Comparison of ENCODE assay signal across 8 cellular contexts in genomic region chr7:100119075-100119700, GRCh38. TPM values are rescaled to one million over a fixed set of nuclear protein-coding genes. Genes with fewer than 3 reads are reported as not detected.
DNase-seq lines count a peak whose midpoint lies in the region; ATAC-seq and TF ChIP-seq lines count a peak whose summit lies in the region.

A gene with protein sequence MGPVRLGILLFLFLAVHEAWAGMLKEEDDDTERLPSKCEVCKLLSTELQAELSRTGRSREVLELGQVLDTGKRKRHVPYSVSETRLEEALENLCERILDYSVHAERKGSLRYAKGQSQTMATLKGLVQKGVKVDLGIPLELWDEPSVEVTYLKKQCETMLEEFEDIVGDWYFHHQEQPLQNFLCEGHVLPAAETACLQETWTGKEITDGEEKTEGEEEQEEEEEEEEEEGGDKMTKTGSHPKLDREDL (plus strand): TSS chr7:100119634. CDS start chr7:100119745, 111 bp downstream.
Gene TAF6, minus strand, starts transcription at chr7:100119358. Its CDS starts 5,149 bp downstream, at chr7:100114209.

- peaks cover 49% of the 10 kb centered on the region for H3K36me3 Mint-ChIP-seq in activated T-cell treated with anti-CD3 and anti-CD28 coated beads, Interleukin-2, amount 50 U/mL, for 24 hours (ENCODE audit: low read depth)

- H3K9me3 Mint-ChIP-seq in activated T-cell treated with anti-CD3 and anti-CD28 coated beads, Interleukin-2, amount 50 U/mL, for 24 hours: no peaks in the 10 kb centered on the region

- H3K27me3 Mint-ChIP-seq in activated T-cell treated with anti-CD3 and anti-CD28 coated beads, Interleukin-2, amount 50 U/mL, for 24 hours: no peaks in the 10 kb centered on the region

- H3K27me3 ChIP-seq in esophagus (ENCODE audit: control insufficient read depth in 1 of 2, insufficient read depth in 2 of 2, low read length in 2 of 2) (no peaks in the 10 kb centered on the region), muscle layer of duodenum (ENCODE audit: low read depth, low read length) (no peaks in the 10 kb centered on the region)

- no peaks in the 10 kb centered on the region for H3K36me3 ChIP-seq in esophagus (ENCODE audit: control insufficient read depth in 2 of 2, insufficient read depth in 2 of 2, low read length in 1 of 2)
- no peaks in the 10 kb centered on the region for H3K36me3 ChIP-seq in muscle layer of duodenum (ENCODE audit: control insufficient read depth in 1 of 2, insufficient read depth in 2 of 2, low read length in 2 of 2)

- peaks cover 30% of the 10 kb centered on the region for H3K4me1 Mint-ChIP-seq in activated T-cell treated with anti-CD3 and anti-CD28 coated beads, Interleukin-2, amount 50 U/mL, for 24 hours (ENCODE audit: low read depth)

- peak; percentile 71 for ATAC-seq in GM21619 (IDR thresholded peaks at IDR 0.05; ENCODE audit: unreplicated experiment)

- H3K4me1 ChIP-seq in esophagus (ENCODE audit: control insufficient read depth in 2 of 2, insufficient read depth in 2 of 2, low read length in 1 of 2) (no peaks in the 10 kb centered on the region), muscle layer of duodenum (ENCODE audit: control insufficient read depth in 1 of 2, insufficient read depth in 2 of 2, low read length in 2 of 2) (peaks cover 6 to 18% of the 10 kb centered on the region in 2 donors)

- DNase-seq in DMS53 (lab: John Stamatoyannopoulos, UW): peak; percentile 98
- peak; percentile 60 for DNase-seq in KG1 (lab: John Stamatoyannopoulos, UW)
- DNase-seq in activated T-cell treated with anti-CD3 and anti-CD28 coated beads, Interleukin-2, amount 50 U/mL, for 24 hours: peak; percentile 95
- DNase-seq in stimulated activated CD8-positive, alpha-beta memory T cell treated with anti-CD3 and anti-CD28 coated beads, Interleukin-7, amount 100 ng/mL, for 24 hours (ENCODE audit: low read depth): peak; percentile 93

- H3K4me3 Mint-ChIP-seq in activated T-cell treated with anti-CD3 and anti-CD28 coated beads, Interleukin-2, amount 50 U/mL, for 24 hours: peak within 1 kb of the TSS; percentile 98

- H3K27ac ChIP-seq in esophagus (ENCODE audit: low read depth in 2 of 2, low read length in 1 of 2) (peak within 1 kb of the TSS; percentile 88 to 91), muscle layer of duodenum (ENCODE audit: low read length) (peak within 1 kb of the TSS; percentile 95)

- peak within 1 kb of the TSS; percentile 99 for H3K27ac Mint-ChIP-seq in activated T-cell treated with anti-CD3 and anti-CD28 coated beads, Interleukin-2, amount 50 U/mL, for 24 hours

- H3K4me3 ChIP-seq in esophagus (ENCODE audit: low read depth in 1 of 2, low read length in 2 of 2) (peak within 1 kb of the TSS; percentile 86 to 89), muscle layer of duodenum (ENCODE audit: low read depth in 1 of 2, low read length in 2 of 2) (peak within 1 kb of the TSS; percentile 93 to 98)

- no peaks in the 10 kb centered on the region for H3K9me3 ChIP-seq in esophagus (ENCODE audit: control insufficient read depth in 2 of 2, insufficient read depth in 1 of 2, low read depth in 1 of 2, low read length in 1 of 2)
- H3K9me3 ChIP-seq in muscle layer of duodenum (ENCODE audit: control insufficient read depth in 1 of 2, low read length in 2 of 2): no peaks in the 10 kb centered on the region

- 0 to 1% methylated on average over 35 of the region's 35 CpGs for WGBS in esophagus, 2 donors

TF ChIP-seq in PFSK-1, 5 proteins besides CTCF, POLR2A, EP300 and RAD21:
- TF ChIP-seq, protein P1, sequence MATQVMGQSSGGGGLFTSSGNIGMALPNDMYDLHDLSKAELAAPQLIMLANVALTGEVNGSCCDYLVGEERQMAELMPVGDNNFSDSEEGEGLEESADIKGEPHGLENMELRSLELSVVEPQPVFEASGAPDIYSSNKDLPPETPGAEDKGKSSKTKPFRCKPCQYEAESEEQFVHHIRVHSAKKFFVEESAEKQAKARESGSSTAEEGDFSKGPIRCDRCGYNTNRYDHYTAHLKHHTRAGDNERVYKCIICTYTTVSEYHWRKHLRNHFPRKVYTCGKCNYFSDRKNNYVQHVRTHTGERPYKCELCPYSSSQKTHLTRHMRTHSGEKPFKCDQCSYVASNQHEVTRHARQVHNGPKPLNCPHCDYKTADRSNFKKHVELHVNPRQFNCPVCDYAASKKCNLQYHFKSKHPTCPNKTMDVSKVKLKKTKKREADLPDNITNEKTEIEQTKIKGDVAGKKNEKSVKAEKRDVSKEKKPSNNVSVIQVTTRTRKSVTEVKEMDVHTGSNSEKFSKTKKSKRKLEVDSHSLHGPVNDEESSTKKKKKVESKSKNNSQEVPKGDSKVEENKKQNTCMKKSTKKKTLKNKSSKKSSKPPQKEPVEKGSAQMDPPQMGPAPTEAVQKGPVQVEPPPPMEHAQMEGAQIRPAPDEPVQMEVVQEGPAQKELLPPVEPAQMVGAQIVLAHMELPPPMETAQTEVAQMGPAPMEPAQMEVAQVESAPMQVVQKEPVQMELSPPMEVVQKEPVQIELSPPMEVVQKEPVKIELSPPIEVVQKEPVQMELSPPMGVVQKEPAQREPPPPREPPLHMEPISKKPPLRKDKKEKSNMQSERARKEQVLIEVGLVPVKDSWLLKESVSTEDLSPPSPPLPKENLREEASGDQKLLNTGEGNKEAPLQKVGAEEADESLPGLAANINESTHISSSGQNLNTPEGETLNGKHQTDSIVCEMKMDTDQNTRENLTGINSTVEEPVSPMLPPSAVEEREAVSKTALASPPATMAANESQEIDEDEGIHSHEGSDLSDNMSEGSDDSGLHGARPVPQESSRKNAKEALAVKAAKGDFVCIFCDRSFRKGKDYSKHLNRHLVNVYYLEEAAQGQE (IDR thresholded peaks at IDR 0.05; ENCODE audit: insufficient read depth in 1 of 2, low read depth in 2 of 2, low read length in 2 of 2): peak in 1 of 2 experiments; percentile 66; a peak in 2 of 4 replicates
- TF ChIP-seq TAF1 (IDR thresholded peaks at IDR 0.05; ENCODE audit: borderline replicate concordance, insufficient read depth, low read length): peak; percentile 100
- TF ChIP-seq POLR2AphosphoS5 (IDR thresholded peaks at IDR 0.05; ENCODE audit: low read depth, low read length): peak; percentile 63; the same call in 1 of the 2 replicates
- no peak for TF ChIP-seq FOXP2 (optimal IDR thresholded peaks at IDR 0.05; ENCODE audit: borderline replicate concordance, extremely low read depth, extremely low read length, insufficient read depth)
- TF ChIP-seq SIN3A (IDR thresholded peaks at IDR 0.05; ENCODE audit: borderline replicate concordance, insufficient read depth, low read length): peak; percentile 76; the same call in 1 of the 2 replicates

RNA-seq across cellular contexts. Expression of the first gene that starts in this region (rescaled TPM):
- polyA plus RNA-seq in PFSK-1 (2012; ENCODE audit: insufficient read length, low read depth): 5.4 TPM
- polyA plus RNA-seq in esophagus: 1 to 10 TPM; 5.5 to 5.8 TPM

RNA-seq across cellular contexts. Expression of gene TAF6, which starts in this region (rescaled TPM):
- polyA plus RNA-seq in PFSK-1 (2012; ENCODE audit: insufficient read length, low read depth): 85.2 TPM
- polyA plus RNA-seq in esophagus: 10 to 100 TPM; 23.3 to 29.6 TPM

Comparison
In these comparisons a context has a peak if more than half of its experiments do, and no peak if none do; other contexts are left out.
1. Peak in every context shown above with its lines: DNase-seq, ATAC-seq, H3K4me3 ChIP-seq and H3K27ac ChIP-seq.